ENCODE assay signal across 8 cellular contexts in the genomic region with DNA sequence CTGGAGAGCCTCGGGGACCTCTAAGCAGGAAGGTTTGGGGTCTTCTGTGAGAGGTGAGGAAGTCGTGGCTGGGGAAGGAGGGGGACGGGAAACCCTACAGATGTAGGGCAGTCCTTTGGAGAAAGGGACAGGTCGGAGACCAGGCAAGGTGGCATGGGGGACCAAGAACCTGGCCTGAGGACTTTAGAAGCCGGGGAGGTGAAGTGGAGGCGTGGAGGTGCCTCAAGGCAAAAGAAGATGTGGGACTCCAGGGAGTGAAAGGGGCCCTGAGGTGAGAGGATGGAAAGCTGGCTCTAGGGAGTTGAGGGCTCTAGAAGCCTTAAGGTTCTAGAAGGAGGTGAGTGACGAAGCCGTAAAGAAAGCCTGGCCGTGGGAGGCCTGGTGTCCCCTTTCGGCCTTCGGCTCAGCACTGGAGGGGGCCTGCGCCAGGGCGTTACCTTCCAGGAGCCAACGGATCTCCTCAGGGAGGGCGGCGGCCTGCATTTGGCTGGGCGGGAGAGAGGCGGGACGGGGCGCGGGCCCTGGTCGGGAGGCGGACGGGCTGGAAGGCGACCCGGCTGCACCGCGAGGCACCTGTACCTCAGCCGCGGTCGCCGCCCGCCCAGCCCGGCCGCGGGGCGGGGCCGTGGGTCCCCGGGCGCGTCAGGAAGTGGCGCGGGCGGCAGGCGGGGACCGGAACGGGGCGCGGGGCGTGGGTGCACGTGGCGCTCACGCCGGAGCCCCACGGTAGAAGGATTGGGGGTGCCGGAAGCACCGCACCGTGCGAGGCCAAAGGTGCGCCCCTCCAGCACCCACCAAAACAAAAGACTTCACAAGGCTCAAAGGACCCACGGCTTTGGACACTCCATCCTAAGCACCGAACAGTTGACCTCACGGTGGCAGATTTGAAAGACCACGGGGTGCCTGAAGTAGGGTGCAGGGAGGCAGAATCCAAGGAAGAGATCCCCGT. TPM values are rescaled to one million over a fixed set of nuclear protein-coding genes. Genes with fewer than 3 reads are reported as not detected.
DNase-seq lines count a peak whose midpoint lies in the region; ATAC-seq and TF ChIP-seq lines count a peak whose summit lies in the region.

SKAP1 (minus strand) TSS at position 577 of the 949 bp plus-strand sequence.

- no peaks in the 10 kb centered on the region for H3K36me3 ChIP-seq in iPS-18a (ENCODE audit: control insufficient read depth, low read depth, low read length)

- no peak for TF ChIP-seq POLR2A in lower leg skin (IDR thresholded peaks at IDR 0.05)

- peaks cover 60% of the 10 kb centered on the region for H3K27me3 ChIP-seq in iPS-18a (ENCODE audit: control insufficient read depth, insufficient read depth, low read length)

- no peaks in the 10 kb centered on the region for H3K9me3 ChIP-seq in iPS-18a (ENCODE audit: control insufficient read depth, low read depth, low read length)

- in situ Hi-C loops in GM13977 (cut with MboI; ENCODE audit: low pct_unique_long_range_greater_than_20kb, low sequenced_read_pairs, unreplicated experiment), result no loop called here

- H3K4me3 ChIP-seq in iPS-18a (ENCODE audit: low read length) (peak within 1 kb of the TSS; percentile 32), lower leg skin (ENCODE audit: low read depth, poor library complexity, severe bottlenecking) (no peak within 1 kb of the TSS)

- no peak within 1 kb of the TSS for H3K27ac ChIP-seq in iPS-18a (ENCODE audit: low read length)

- intact Hi-C loops in lower leg skin (cut with DNase I; ENCODE audit: low total_unique reads), result no loop called here

- TF ChIP-seq CTCF in GM13977 (IDR thresholded peaks at IDR 0.05; ENCODE audit: extremely low read depth, insufficient read depth, missing control alignments) (no peak), lower leg skin (IDR thresholded peaks at IDR 0.05) (no peak)

- H3K9ac ChIP-seq in iPS-18a (ENCODE audit: low read length), result no peak within 1 kb of the TSS

- no peaks in the 10 kb centered on the region for H3K4me1 ChIP-seq in iPS-18a (ENCODE audit: control insufficient read depth, low read depth, low read length)

- peak; percentile 45 for ATAC-seq in HG03139 (IDR thresholded peaks at IDR 0.05; ENCODE audit: unreplicated experiment)
- ATAC-seq in GM19395 (IDR thresholded peaks at IDR 0.05; ENCODE audit: unreplicated experiment), result no peak

- DNase-seq in GM13977 (ENCODE audit: low spot score) (peak; percentile 76), activated T-cell treated with anti-CD3 and anti-CD28 coated beads for 24 hours (ENCODE audit: low read depth) (peak; percentile 53), lower leg skin (ENCODE audit: low spot score in 2 of 2) (no peak), SHP77 treated with DMSO at 0.1 percent for 48 hours (lab: John Stamatoyannopoulos, UW) (no peak)
- DNase-seq in stimulated activated CD8-positive, alpha-beta memory T cell treated with anti-CD3 and anti-CD28 coated beads, Interleukin-2, amount 100 ng/mL, for 1 hour (ENCODE audit: low read depth in 2 of 2), result peak; percentile 18 to 48

- WGBS in lower leg skin, 2 donors, result 33 to 43% methylated on average over 25 to 29 of the region's 65 CpGs

RNA-seq across cellular contexts. Expression of gene SKAP1, which starts in this region (rescaled TPM):
- 1 to 10 TPM in 1 of 4 donors, under 1 TPM in 1, not detected in 2; 0.99 to 1.2 TPM for total RNA-seq in lower leg skin

Comparison
In these comparisons a context has a peak if more than half of its experiments do, and no peak if none do; other contexts are left out.
1. DNase-seq: peak in GM13977 (single experiment), activated T-cell treated with anti-CD3 and anti-CD28 coated beads for 24 hours (single experiment) and stimulated activated CD8-positive, alpha-beta memory T cell treated with anti-CD3 and anti-CD28 coated beads, Interleukin-2, amount 100 ng/mL, for 1 hour (2 of 2); none in lower leg skin (0 of 2) and SHP77 treated with DMSO at 0.1 percent for 48 hours (single experiment).